25 cellular contexts compared by ENCODE assay signal in the genomic region with DNA sequence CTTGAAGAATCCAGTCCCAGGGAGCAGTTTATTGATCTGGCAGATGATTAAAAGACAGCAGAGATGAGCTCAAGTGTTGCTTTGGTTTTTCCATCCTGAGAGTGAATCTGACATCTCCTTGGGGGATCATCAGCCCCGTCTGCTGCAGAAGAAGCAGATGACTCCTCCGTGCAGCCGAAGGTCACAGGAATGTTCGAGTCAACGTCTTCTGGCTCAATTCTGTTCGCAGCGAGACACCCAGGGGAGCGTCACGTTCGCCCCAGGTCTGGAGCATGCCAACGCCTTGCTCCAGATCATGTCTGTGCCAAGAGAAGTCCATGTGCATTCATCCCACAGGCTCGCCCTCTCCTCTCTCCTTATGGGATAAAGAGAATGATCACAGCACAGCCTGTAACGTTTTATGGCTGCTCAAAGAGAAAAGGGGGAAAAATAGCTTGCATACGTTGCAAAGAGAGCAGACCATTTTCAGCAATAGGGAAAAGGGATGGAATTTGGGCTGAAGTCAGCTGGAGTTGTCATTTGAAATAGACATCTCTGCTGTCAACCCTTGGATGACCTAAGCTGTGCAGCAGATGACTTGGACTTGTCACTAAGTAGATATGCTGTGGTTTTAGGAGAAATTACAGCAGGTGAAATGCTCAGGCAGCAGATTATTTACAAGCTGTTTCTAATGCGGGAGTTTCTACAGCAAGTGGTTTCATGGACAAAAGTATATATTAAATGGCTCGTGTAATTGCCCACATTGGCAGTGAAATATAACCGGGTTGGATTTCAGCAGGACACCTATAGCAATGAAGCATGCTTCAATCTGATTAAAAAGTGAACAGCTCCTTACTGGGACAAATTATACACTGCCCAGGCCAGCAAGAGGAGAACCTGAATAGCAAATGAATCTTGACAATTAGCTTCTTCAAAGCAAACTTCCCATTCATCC. TPM values are rescaled to one million over a fixed set of nuclear protein-coding genes. Genes with fewer than 3 reads are reported as not detected.
DNase-seq lines count a peak whose midpoint lies in the region; ATAC-seq and TF ChIP-seq lines count a peak whose summit lies in the region.
"Had no signal": no experiment of that assay in that cellular context is flagged by ENCODE, and none has a peak within 500 bp of the region (broad histone marks: within the 10 kb centered on the region; RNA-seq: fewer than 3 reads in every experiment).

No MANE protein-coding gene starts in this region.

- H3K4me3 ChIP-seq in HEK293 (ENCODE audit: low read depth, low read length) (no peak overlapping the region), adipocyte (ENCODE audit: low read length) (peak overlapping the region; percentile 33)
- H3K4me3 ChIP-seq: coronary artery, sigmoid colon, stomach had no signal

- H3K27me3 Mint-ChIP-seq in mesothelial cell of epicardium (ENCODE audit: low read depth) = no peaks in the 10 kb centered on the region

- H3K9me3 ChIP-seq in HEK293 (ENCODE audit: control insufficient read depth, insufficient read depth, low read depth, low read length) = no peaks in the 10 kb centered on the region
- no peaks in the 10 kb centered on the region for H3K9me3 ChIP-seq in adipocyte (ENCODE audit: control insufficient read depth, low read length)
- H3K9me3 ChIP-seq: sigmoid colon, stomach had no signal

- H3K36me3 Mint-ChIP-seq in mesothelial cell of epicardium = peaks cover 2% of the 10 kb centered on the region
- H3K36me3 Mint-ChIP-seq: activated naive CD4-positive, alpha-beta T cell treated with anti-CD3 and anti-CD28 coated beads, Interleukin-2, amount 50 U/mL, for 24 hours had no signal

- peak overlapping the region; percentile 98 for H3K27ac Mint-ChIP-seq in mesothelial cell of epicardium
- H3K27ac Mint-ChIP-seq: activated CD4-positive, alpha-beta memory T cell treated with anti-CD3 and anti-CD28 coated beads, Interleukin-2, amount 10 ng/mL, durations not matched to agents 7 days and 5 days; activated naive CD4-positive, alpha-beta T cell treated with anti-CD3 and anti-CD28 coated beads, Interleukin-2, amount 50 U/mL, for 24 hours; activated T-cell treated with anti-CD3 and anti-CD28 coated beads, Interleukin-2, amount 50 U/mL, for 24 hours had no signal

- CTCF ChIA-PET in HEK293 (lab: Yijun Ruan, JAX) = interaction anchor here (0.6 to 6.3 kb wide), 6 partner anchors 10 to 139 kb away, joined by 3 to 41 read pairs (median 4); no protein-coding TSS in a partner anchor

- TF ChIP-seq CTCF in HEK293 (tag by site-specific recombination; IDR thresholded peaks at IDR 0.05) (no peak), mesothelial cell of epicardium (IDR thresholded peaks at IDR 0.05; ENCODE audit: unreplicated experiment) (no peak)

- peaks cover 10% of the 10 kb centered on the region for H3K9me3 Mint-ChIP-seq in mesothelial cell of epicardium
- H3K9me3 Mint-ChIP-seq: activated CD4-positive, alpha-beta memory T cell treated with anti-CD3 and anti-CD28 coated beads, Interleukin-2, amount 10 ng/mL, durations not matched to agents 7 days and 5 days; activated naive CD4-positive, alpha-beta T cell treated with anti-CD3 and anti-CD28 coated beads, Interleukin-2, amount 50 U/mL, for 24 hours; activated T-cell treated with anti-CD3 and anti-CD28 coated beads, Interleukin-2, amount 50 U/mL, for 24 hours had no signal

- peaks cover 45% of the 10 kb centered on the region for H3K4me1 ChIP-seq in HEK293 (ENCODE audit: control insufficient read depth, insufficient read depth, low read length)
- H3K4me1 ChIP-seq in adipocyte (ENCODE audit: control insufficient read depth, insufficient read depth, low read length) = peaks cover 51% of the 10 kb centered on the region

- H3K4me3 Mint-ChIP-seq in mesothelial cell of epicardium = no peak overlapping the region
- H3K4me3 Mint-ChIP-seq: activated CD4-positive, alpha-beta memory T cell treated with anti-CD3 and anti-CD28 coated beads, Interleukin-2, amount 10 ng/mL, durations not matched to agents 7 days and 5 days; activated naive CD4-positive, alpha-beta T cell treated with anti-CD3 and anti-CD28 coated beads, Interleukin-2, amount 50 U/mL, for 24 hours; activated T-cell treated with anti-CD3 and anti-CD28 coated beads, Interleukin-2, amount 50 U/mL, for 24 hours had no signal

- no peaks in the 10 kb centered on the region for H3K36me3 ChIP-seq in HEK293 (ENCODE audit: control insufficient read depth in 2 of 2, insufficient read depth in 1 of 2, low read length in 2 of 2)
- no peaks in the 10 kb centered on the region for H3K36me3 ChIP-seq in adipocyte (ENCODE audit: control insufficient read depth, insufficient read depth, low read length, severe bottlenecking)
- H3K36me3 ChIP-seq: sigmoid colon, stomach had no signal

- H3K27ac ChIP-seq in HEK293 (ENCODE audit: extremely low read depth, low read depth, low read length) = peak overlapping the region; percentile 62; the same call in 1 of the 2 replicates
- H3K27ac ChIP-seq: coronary artery, KMS-11, sigmoid colon, stomach, VCaP had no signal

- H3K27me3 ChIP-seq in adipocyte (replicated peaks; ENCODE audit: control insufficient read depth, insufficient read depth, low read length) = peaks cover 21% of the 10 kb centered on the region
- H3K27me3 ChIP-seq: sigmoid colon had no signal

- DNase-seq in A172 (ENCODE audit: low spot score) = peak; percentile 14
- DNase-seq in adipocyte (ENCODE audit: low read depth) = no peak
- no peak for DNase-seq in mesothelial cell of epicardium (ENCODE audit: low spot score in 2 of 2, unreplicated experiment in 2 of 2)
- no peak for DNase-seq in HuH-7 (ENCODE audit: low spot score)
- no peak for DNase-seq in pons (ENCODE audit: low spot score)
- DNase-seq in NCI-H187 treated with DMSO at 0.1 percent for 48 hours (lab: John Stamatoyannopoulos, UW) = no peak
- DNase-seq: activated CD4-positive, alpha-beta memory T cell treated with anti-CD3 and anti-CD28 coated beads, Interleukin-2, amount 10 ng/mL, durations not matched to agents 7 days and 5 days; activated T-cell treated with anti-CD3 and anti-CD28 coated beads, Interleukin-2, amount 50 U/mL, for 24 hours; H7; NCI-H1105; NCI-H446; nucleus accumbens; SHP77; sigmoid colon; stomach had no signal

- POLR2A ChIA-PET in HEK293 (lab: Yijun Ruan, JAX) = interaction anchor here (1.0 to 1.3 kb wide), 2 partner anchors 23 to 585 kb away, joined by 4 to 5 read pairs; no protein-coding TSS in a partner anchor

- no peak overlapping the region for H3K9ac ChIP-seq in adipocyte (ENCODE audit: low read length)
- H3K9ac ChIP-seq: KMS-11 had no signal

- no peak for ATAC-seq in GM18870 (IDR thresholded peaks at IDR 0.05; ENCODE audit: unreplicated experiment)

- H3K4me1 Mint-ChIP-seq in mesothelial cell of epicardium = peaks cover 91% of the 10 kb centered on the region
- H3K4me1 Mint-ChIP-seq: activated CD4-positive, alpha-beta memory T cell treated with anti-CD3 and anti-CD28 coated beads, Interleukin-2, amount 10 ng/mL, durations not matched to agents 7 days and 5 days; activated naive CD4-positive, alpha-beta T cell treated with anti-CD3 and anti-CD28 coated beads, Interleukin-2, amount 50 U/mL, for 24 hours had no signal

TF ChIP-seq in HEK293, 187 proteins besides CTCF, POLR2A, EP300 and RAD21 (continues in another document):
- TF ChIP-seq MZF1 (tag by site-specific recombination; IDR thresholded peaks at IDR 0.05; ENCODE audit: borderline replicate concordance) = peak; percentile 22; the same call in 1 of the 2 replicates
- TF ChIP-seq ZNF843 (tag by site-specific recombination; IDR thresholded peaks at IDR 0.05) = 0 out of 2 replicates have a peak, but pooled peaks have one; percentile 23
- TF ChIP-seq WT1 (tag by site-specific recombination; IDR thresholded peaks at IDR 0.05) = peak; percentile 79
- TF ChIP-seq, protein P1, sequence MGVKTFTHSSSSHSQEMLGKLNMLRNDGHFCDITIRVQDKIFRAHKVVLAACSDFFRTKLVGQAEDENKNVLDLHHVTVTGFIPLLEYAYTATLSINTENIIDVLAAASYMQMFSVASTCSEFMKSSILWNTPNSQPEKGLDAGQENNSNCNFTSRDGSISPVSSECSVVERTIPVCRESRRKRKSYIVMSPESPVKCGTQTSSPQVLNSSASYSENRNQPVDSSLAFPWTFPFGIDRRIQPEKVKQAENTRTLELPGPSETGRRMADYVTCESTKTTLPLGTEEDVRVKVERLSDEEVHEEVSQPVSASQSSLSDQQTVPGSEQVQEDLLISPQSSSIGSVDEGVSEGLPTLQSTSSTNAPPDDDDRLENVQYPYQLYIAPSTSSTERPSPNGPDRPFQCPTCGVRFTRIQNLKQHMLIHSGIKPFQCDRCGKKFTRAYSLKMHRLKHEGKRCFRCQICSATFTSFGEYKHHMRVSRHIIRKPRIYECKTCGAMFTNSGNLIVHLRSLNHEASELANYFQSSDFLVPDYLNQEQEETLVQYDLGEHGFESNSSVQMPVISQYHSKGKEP (tag by site-specific recombination; IDR thresholded peaks at IDR 0.05) = peak; percentile 90
- TF ChIP-seq, protein P2, sequence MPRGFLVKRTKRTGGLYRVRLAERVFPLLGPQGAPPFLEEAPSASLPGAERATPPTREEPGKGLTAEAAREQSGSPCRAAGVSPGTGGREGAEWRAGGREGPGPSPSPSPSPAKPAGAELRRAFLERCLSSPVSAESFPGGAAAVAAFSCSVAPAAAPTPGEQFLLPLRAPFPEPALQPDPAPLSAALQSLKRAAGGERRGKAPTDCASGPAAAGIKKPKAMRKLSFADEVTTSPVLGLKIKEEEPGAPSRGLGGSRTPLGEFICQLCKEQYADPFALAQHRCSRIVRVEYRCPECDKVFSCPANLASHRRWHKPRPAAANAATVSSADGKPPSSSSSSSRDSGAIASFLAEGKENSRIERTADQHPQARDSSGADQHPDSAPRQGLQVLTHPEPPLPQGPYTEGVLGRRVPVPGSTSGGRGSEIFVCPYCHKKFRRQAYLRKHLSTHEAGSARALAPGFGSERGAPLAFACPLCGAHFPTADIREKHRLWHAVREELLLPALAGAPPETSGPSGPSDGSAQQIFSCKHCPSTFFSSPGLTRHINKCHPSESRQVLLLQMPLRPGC (tag by site-specific recombination; IDR thresholded peaks at IDR 0.05) = no peak
- peak; percentile 48; the same call in 1 of the 2 replicates for TF ChIP-seq ZBTB20 (tag by site-specific recombination; IDR thresholded peaks at IDR 0.05)
- no peak for TF ChIP-seq ZNF157 (tag by site-specific recombination; IDR thresholded peaks at IDR 0.05)
- TF ChIP-seq ZBTB6 (tag by site-specific recombination; IDR thresholded peaks at IDR 0.05) = no peak
- TF ChIP-seq KLF9 (tag by site-specific recombination; IDR thresholded peaks at IDR 0.05; ENCODE audit: low read depth) = no peak

RNA-seq across cellular contexts. Expression of gene LYZL1, which starts 35.5 kb away (rescaled TPM):
- total RNA-seq in A172 (2014; rRNA removed; shearing (Covaris generic)) = not detected in 2 replicates
- not detected in 3 replicates for total RNA-seq in mesothelial cell of epicardium
- total RNA-seq: activated CD4-positive, alpha-beta memory T cell treated with anti-CD3 and anti-CD28 coated beads, Interleukin-2, amount 10 ng/mL, durations not matched to agents 7 days and 5 days; Daoy; H7; kidney epithelial cell; sigmoid colon; stomach; T-helper 1 cell treated with Interleukin-12 subunit alpha and Interleukin-12 subunit beta and Interleukin-4 antibody, amounts not matched to agents 30 ng/mL and 1 ng/mL, for 36 hours; urinary bladder had no signal
